Comparison of ENCODE assay signal across 17 cellular contexts in genomic region chr12:98821849-98822248, GRCh38.
"Had no signal": no experiment of that assay in that cellular context is flagged by ENCODE, and none has a peak within 500 bp of the region (broad histone marks: within the 10 kb centered on the region; RNA-seq: fewer than 3 reads in every experiment).

No MANE protein-coding gene starts in this region.

- H3K4me3 ChIP-seq: body of pancreas, left lung, pancreas, right atrium auricular region, tibial nerve had no signal

- H3K27ac ChIP-seq: body of pancreas, foreskin keratinocyte, left lung, pancreas, right atrium auricular region, tibial nerve, WERI-Rb-1 had no signal

- H3K36me3 ChIP-seq: left lung, pancreas, right atrium auricular region, tibial nerve, WERI-Rb-1 had no signal

- H3K9me3 ChIP-seq: body of pancreas, left lung, pancreas, right atrium auricular region, tibial nerve had no signal

- H3K9me3 Mint-ChIP-seq: activated CD8-positive, alpha-beta T cell treated with anti-CD3 and anti-CD28 coated beads for 36 hours; activated naive CD4-positive, alpha-beta T cell treated with anti-CD3 and anti-CD28 coated beads for 36 hours; activated T-helper 1 cell treated with anti-CD3 and anti-CD28 coated beads, Interleukin-12 subunit alpha, Interleukin-12 subunit beta, Interleukin-2, Interleukin-4 antibody, amounts not matched to agents 30 ng/mL and 10 ng/mL and 1 ng/mL, durations not matched to agents 14 hours and 24 hours and 36 hours; memory B cell; neural crest cell had no signal

- H3K4me1 Mint-ChIP-seq: memory B cell had no signal

- H3K4me1 ChIP-seq: body of pancreas, foreskin keratinocyte, left lung, pancreas, right atrium auricular region had no signal

- H3K4me3 Mint-ChIP-seq: activated CD8-positive, alpha-beta T cell treated with anti-CD3 and anti-CD28 coated beads for 36 hours; activated naive CD4-positive, alpha-beta T cell treated with anti-CD3 and anti-CD28 coated beads for 36 hours; activated T-helper 1 cell treated with anti-CD3 and anti-CD28 coated beads, Interleukin-12 subunit alpha, Interleukin-12 subunit beta, Interleukin-2, Interleukin-4 antibody, amounts not matched to agents 30 ng/mL and 10 ng/mL and 1 ng/mL, durations not matched to agents 14 hours and 24 hours and 36 hours; memory B cell; neural crest cell had no signal

- H3K27ac Mint-ChIP-seq: activated CD8-positive, alpha-beta T cell treated with anti-CD3 and anti-CD28 coated beads for 36 hours; activated naive CD4-positive, alpha-beta T cell treated with anti-CD3 and anti-CD28 coated beads for 36 hours; activated T-helper 1 cell treated with anti-CD3 and anti-CD28 coated beads, Interleukin-12 subunit alpha, Interleukin-12 subunit beta, Interleukin-2, Interleukin-4 antibody, amounts not matched to agents 30 ng/mL and 10 ng/mL and 1 ng/mL, durations not matched to agents 14 hours and 24 hours and 36 hours; memory B cell had no signal

- DNase-seq: activated CD4-positive, alpha-beta T cell treated with anti-CD3 and anti-CD28 coated beads for 4 hours; activated CD8-positive, alpha-beta T cell treated with anti-CD3 and anti-CD28 coated beads for 36 hours; activated naive CD4-positive, alpha-beta T cell treated with anti-CD3 and anti-CD28 coated beads for 36 hours; body of pancreas; cerebellar nuclear complex; effector CD4-positive, alpha-beta T cell; foreskin keratinocyte; left lung; pancreas; small intestine; T-helper 1 cell; WERI-Rb-1 had no signal

- ATAC-seq: activated CD8-positive, alpha-beta T cell treated with anti-CD3 and anti-CD28 coated beads for 36 hours; body of pancreas; foreskin keratinocyte; left lung; pancreas had no signal

- H3K27me3 ChIP-seq: body of pancreas, foreskin keratinocyte, left lung, pancreas, right atrium auricular region, tibial nerve had no signal

- H3K36me3 Mint-ChIP-seq: memory B cell had no signal
